10 cellular contexts compared by ENCODE assay signal in the genomic region with DNA sequence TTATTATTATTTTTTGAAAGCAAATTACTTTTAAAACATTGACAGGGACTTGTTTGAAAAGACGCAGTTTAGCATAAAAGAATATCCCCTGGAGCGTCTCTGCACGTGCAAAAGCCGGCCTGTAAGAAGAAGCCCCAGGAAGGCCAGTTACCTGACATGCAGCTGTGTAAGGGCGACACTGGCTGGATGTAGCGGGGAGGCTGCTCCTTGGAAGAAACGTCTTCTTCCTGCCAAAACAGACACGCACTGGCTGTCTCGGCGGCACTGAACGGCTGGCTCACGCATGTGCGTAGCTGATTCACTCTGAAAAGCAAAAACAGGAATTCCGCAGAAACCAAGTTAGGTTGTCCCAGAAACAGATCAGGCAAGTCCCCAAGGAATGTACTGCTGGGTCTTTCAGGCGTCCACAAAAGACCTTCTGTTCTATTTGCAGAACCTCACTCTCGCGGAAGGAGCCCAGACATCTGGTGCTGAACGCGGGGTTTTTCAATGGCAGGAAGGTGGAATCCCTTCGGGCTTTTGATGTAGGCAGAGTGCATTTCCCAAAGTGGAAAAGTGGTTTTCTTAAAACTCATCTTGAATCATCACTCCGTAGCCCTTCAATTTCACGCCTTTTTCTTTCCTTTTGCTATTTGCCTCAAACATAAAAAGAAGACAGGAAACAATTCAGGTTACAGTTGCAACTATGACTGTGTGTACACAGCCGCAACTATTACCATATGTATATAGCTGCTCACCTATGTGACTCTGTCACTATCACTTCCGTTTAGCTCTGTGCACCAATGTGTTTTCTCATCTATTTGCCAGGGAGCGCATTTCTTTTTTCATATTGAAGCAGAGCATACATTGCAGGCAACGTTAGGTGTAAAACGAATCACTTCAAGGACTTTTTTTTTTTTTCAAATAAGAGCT. TPM values are rescaled to one million over a fixed set of nuclear protein-coding genes. Genes with fewer than 3 reads are reported as not detected.
DNase-seq lines count a peak whose midpoint lies in the region; ATAC-seq and TF ChIP-seq lines count a peak whose summit lies in the region.
"Had no signal": no experiment of that assay in that cellular context is flagged by ENCODE, and none has a peak within 500 bp of the region (broad histone marks: within the 10 kb centered on the region; RNA-seq: fewer than 3 reads in every experiment).

No MANE protein-coding gene starts in this region.

- peak overlapping the region; percentile 24 for H3K4me3 Mint-ChIP-seq in activated naive CD4-positive, alpha-beta T cell treated with anti-CD3 and anti-CD28 coated beads for 36 hours
- peak overlapping the region; percentile 82 for H3K4me3 Mint-ChIP-seq in glutamatergic neuron (ENCODE audit: unreplicated experiment)
- H3K4me3 Mint-ChIP-seq: activated B cell treated with CpG ODN at 0.5 μM for 24 hours had no signal

- peak overlapping the region; percentile 76 for H3K27ac Mint-ChIP-seq in activated naive CD4-positive, alpha-beta T cell treated with anti-CD3 and anti-CD28 coated beads for 36 hours
- peak overlapping the region; percentile 82 for H3K27ac Mint-ChIP-seq in glutamatergic neuron (ENCODE audit: unreplicated experiment)
- H3K27ac Mint-ChIP-seq: activated B cell treated with CpG ODN at 0.5 μM for 24 hours had no signal

- no peaks in the 10 kb centered on the region for H3K27me3 Mint-ChIP-seq in activated naive CD4-positive, alpha-beta T cell treated with anti-CD3 and anti-CD28 coated beads for 36 hours (ENCODE audit: low read depth)
- H3K27me3 Mint-ChIP-seq in glutamatergic neuron (ENCODE audit: unreplicated experiment), result no peaks in the 10 kb centered on the region

- no peak for TF ChIP-seq CTCF in glutamatergic neuron (IDR thresholded peaks at IDR 0.05; ENCODE audit: partially characterized antibody, unreplicated experiment)

- CTCF ChIA-PET in activated naive CD4-positive, alpha-beta T cell treated with anti-CD3 and anti-CD28 coated beads for 36 hours (lab: Charles Lee), result no interaction called here

- no peaks in the 10 kb centered on the region for H3K9me3 Mint-ChIP-seq in activated naive CD4-positive, alpha-beta T cell treated with anti-CD3 and anti-CD28 coated beads for 36 hours
- H3K9me3 Mint-ChIP-seq in glutamatergic neuron (ENCODE audit: unreplicated experiment), result peaks cover 2% of the 10 kb centered on the region
- H3K9me3 Mint-ChIP-seq: activated B cell treated with CpG ODN at 0.5 μM for 24 hours had no signal

- peak; percentile 55 for DNase-seq in activated effector memory CD4-positive, alpha-beta T cell treated with anti-CD3 and anti-CD28 coated beads, Interleukin-2, amount 50 U/mL, for 16 hours
- no peak for DNase-seq in activated effector memory CD4-positive, alpha-beta T cell treated with Interleukin-2 at 50 U/mL for 16 hours
- DNase-seq in activated naive CD4-positive, alpha-beta T cell treated with anti-CD3 and anti-CD28 coated beads for 36 hours, result peak; percentile 61
- peak; percentile 31 for DNase-seq in glutamatergic neuron
- DNase-seq in stimulated activated CD8-positive, alpha-beta memory T cell treated with anti-CD3 and anti-CD28 coated beads, Interleukin-4, amount 100 ng/mL, for 48 hours, result peak; percentile 22
- no peak for DNase-seq in NCI-H2171 treated with DMSO at 0.1 percent for 48 hours (lab: John Stamatoyannopoulos, UW)
- no peak for DNase-seq in NCI-H1092 treated with DMSO at 0.1 percent for 48 hours (lab: John Stamatoyannopoulos, UW)
- DNase-seq: activated B cell treated with CpG ODN at 0.5 μM for 24 hours had no signal

- H3K36me3 Mint-ChIP-seq in activated naive CD4-positive, alpha-beta T cell treated with anti-CD3 and anti-CD28 coated beads for 36 hours (ENCODE audit: low read depth), result no peaks in the 10 kb centered on the region
- no peaks in the 10 kb centered on the region for H3K36me3 Mint-ChIP-seq in glutamatergic neuron (ENCODE audit: unreplicated experiment)

- no peak for ATAC-seq in GM19324 (IDR thresholded peaks at IDR 0.05; ENCODE audit: low FRiP score, unreplicated experiment)

- intact Hi-C loops in activated naive CD4-positive, alpha-beta T cell treated with anti-CD3 and anti-CD28 coated beads for 36 hours (cut with micrococcal nuclease), result loop anchor here (1.0 to 5.0 kb wide), 3 partner anchors 79 to 1306 kb away; no protein-coding TSS in a partner anchor

- peaks cover 10% of the 10 kb centered on the region for H3K4me1 Mint-ChIP-seq in activated naive CD4-positive, alpha-beta T cell treated with anti-CD3 and anti-CD28 coated beads for 36 hours (ENCODE audit: low read depth)
- H3K4me1 Mint-ChIP-seq in glutamatergic neuron (ENCODE audit: low read depth, unreplicated experiment), result peaks cover 10% of the 10 kb centered on the region
- H3K4me1 Mint-ChIP-seq: activated B cell treated with CpG ODN at 0.5 μM for 24 hours had no signal

RNA-seq across cellular contexts. Expression of a gene that starts 38.1 kb away (rescaled TPM):
- total RNA-seq in activated naive CD4-positive, alpha-beta T cell treated with anti-CD3 and anti-CD28 coated beads for 36 hours, result not detected
- total RNA-seq in glutamatergic neuron (ENCODE audit: unreplicated experiment), result not detected
- total RNA-seq: activated B cell treated with CpG ODN at 0.5 μM for 24 hours, renal cortical epithelial cell had no signal

RNA-seq across cellular contexts. Expression of a gene that starts 39.1 kb away (rescaled TPM):
- total RNA-seq in activated naive CD4-positive, alpha-beta T cell treated with anti-CD3 and anti-CD28 coated beads for 36 hours, result under 1 TPM; 0.47 to 0.50 TPM
- 13.3 TPM for total RNA-seq in glutamatergic neuron (ENCODE audit: unreplicated experiment)

Comparison
In these comparisons a context has a peak if more than half of its experiments do, and no peak if none do; other contexts are left out.
1. DNase-seq: peak in activated effector memory CD4-positive, alpha-beta T cell treated with anti-CD3 and anti-CD28 coated beads, Interleukin-2, amount 50 U/mL, for 16 hours (single experiment), activated naive CD4-positive, alpha-beta T cell treated with anti-CD3 and anti-CD28 coated beads for 36 hours (single experiment), glutamatergic neuron (single experiment) and stimulated activated CD8-positive, alpha-beta memory T cell treated with anti-CD3 and anti-CD28 coated beads, Interleukin-4, amount 100 ng/mL, for 48 hours (single experiment); none in activated effector memory CD4-positive, alpha-beta T cell treated with Interleukin-2 at 50 U/mL for 16 hours (single experiment), NCI-H2171 treated with DMSO at 0.1 percent for 48 hours (single experiment) and NCI-H1092 treated with DMSO at 0.1 percent for 48 hours (single experiment).